16 cellular contexts compared by ENCODE assay signal in genomic region chr15:70523634-70524033, GRCh38.
"Had no signal": no experiment of that assay in that cellular context is flagged by ENCODE, and none has a peak within 500 bp of the region (broad histone marks: within the 10 kb centered on the region; RNA-seq: fewer than 3 reads in every experiment).

No MANE protein-coding gene starts in this region.

- ATAC-seq: activated naive CD8-positive, alpha-beta T cell treated with anti-CD3 and anti-CD28 coated beads, Interleukin-2, amount 50 U/mL, for 24 hours; heart right ventricle; SK-N-SH treated with all-trans-retinoic acid at 6 μM for 48 hours; T-helper 17 cell had no signal

- H3K4me3 ChIP-seq: ascending aorta, heart right ventricle, left ventricle myocardium inferior, ovary, transverse colon had no signal

- H3K27ac Mint-ChIP-seq: activated B cell treated with CpG ODN at 0.5 μM for 24 hours; activated naive CD8-positive, alpha-beta T cell treated with anti-CD3 and anti-CD28 coated beads, Interleukin-2, amount 50 U/mL, for 24 hours; activated T-helper 1 cell treated with anti-CD3 and anti-CD28 coated beads, Interleukin-12 subunit alpha, Interleukin-12 subunit beta, Interleukin-2, Interleukin-4 antibody, amounts not matched to agents 30 ng/mL and 10 ng/mL and 1 ng/mL, durations not matched to agents 14 hours and 24 hours and 36 hours; memory B cell; T-helper 17 cell had no signal

- H3K36me3 ChIP-seq: ascending aorta, heart right ventricle, left ventricle myocardium inferior, ovary, transverse colon had no signal

- H3K27me3 ChIP-seq: ascending aorta, ovary, transverse colon had no signal

- H3K4me1 ChIP-seq: ascending aorta, left ventricle myocardium inferior had no signal

- DNase-seq: activated B cell treated with CpG ODN at 0.5 μM for 24 hours; activated CD4-positive, alpha-beta T cell treated with anti-CD3 and anti-CD28 coated beads, Interleukin-2, amount 50 U/mL, for 1 hour; activated naive CD4-positive, alpha-beta T cell treated with Interleukin-2 at 50 U/mL for 16 hours; activated naive CD8-positive, alpha-beta T cell treated with anti-CD3 and anti-CD28 coated beads, Interleukin-2, amount 50 U/mL, for 24 hours; foreskin melanocyte; heart right ventricle; left ventricle myocardium inferior; ovary; stimulated activated CD4-positive, alpha-beta T cell treated with anti-CD3 and anti-CD28 coated beads, Interleukin-4, amount 100 ng/mL, for 4 hours; T-helper 17 cell; transverse colon had no signal

- H3K27ac ChIP-seq: ascending aorta, heart right ventricle, left ventricle myocardium inferior, ovary, transverse colon had no signal

- H3K9me3 ChIP-seq: ascending aorta, heart right ventricle, left ventricle myocardium inferior, ovary, transverse colon had no signal

- H3K9me3 Mint-ChIP-seq: activated T-helper 1 cell treated with anti-CD3 and anti-CD28 coated beads, Interleukin-12 subunit alpha, Interleukin-12 subunit beta, Interleukin-2, Interleukin-4 antibody, amounts not matched to agents 30 ng/mL and 10 ng/mL and 1 ng/mL, durations not matched to agents 14 hours and 24 hours and 36 hours; neural crest cell had no signal

- H3K4me3 Mint-ChIP-seq: activated B cell treated with CpG ODN at 0.5 μM for 24 hours; activated naive CD8-positive, alpha-beta T cell treated with anti-CD3 and anti-CD28 coated beads, Interleukin-2, amount 50 U/mL, for 24 hours; activated T-helper 1 cell treated with anti-CD3 and anti-CD28 coated beads, Interleukin-12 subunit alpha, Interleukin-12 subunit beta, Interleukin-2, Interleukin-4 antibody, amounts not matched to agents 30 ng/mL and 10 ng/mL and 1 ng/mL, durations not matched to agents 14 hours and 24 hours and 36 hours; memory B cell; neural crest cell; T-helper 17 cell had no signal
